8 cellular contexts compared by ENCODE assay signal in genomic region chr13:98576963-98577822, GRCh38. TPM values are rescaled to one million over a fixed set of nuclear protein-coding genes. Genes with fewer than 3 reads are reported as not detected.
A peak's percentile ranks its signal among the peaks of the same experiment; 100 is the strongest.
DNase-seq lines count a peak whose midpoint lies in the region; ATAC-seq and TF ChIP-seq lines count a peak whose summit lies in the region.

TSS of gene STK24 (minus strand) at chr13:98577107. CDS start at chr13:98576786, 321 bp downstream.

- H3K27ac ChIP-seq in neutrophil, result peak within 1 kb of the TSS; percentile 95
- peak within 1 kb of the TSS; percentile 94 for H3K27ac ChIP-seq in upper lobe of right lung

- H3K9me3 Mint-ChIP-seq in activated naive CD4-positive, alpha-beta T cell treated with anti-CD3 and anti-CD28 coated beads, Interleukin-2, amount 50 U/mL, for 24 hours, result no peaks in the 10 kb centered on the region

- peak within 1 kb of the TSS; percentile 74 to 94 for H3K4me3 ChIP-seq in neutrophil (ENCODE audit: low read depth in 1 of 2, low read length in 1 of 2)
- H3K4me3 ChIP-seq in upper lobe of right lung, result peak within 1 kb of the TSS; percentile 94

- intact Hi-C loops in upper lobe of right lung (cut with DNase I), result no loop called here

- peak within 1 kb of the TSS; percentile 85 for H3K27ac Mint-ChIP-seq in activated naive CD4-positive, alpha-beta T cell treated with anti-CD3 and anti-CD28 coated beads, Interleukin-2, amount 50 U/mL, for 24 hours

- no peaks in the 10 kb centered on the region for H3K36me3 Mint-ChIP-seq in activated naive CD4-positive, alpha-beta T cell treated with anti-CD3 and anti-CD28 coated beads, Interleukin-2, amount 50 U/mL, for 24 hours

- H3K27me3 ChIP-seq in neutrophil (no peaks in the 10 kb centered on the region), upper lobe of right lung (no peaks in the 10 kb centered on the region)

- H3K4me1 ChIP-seq in neutrophil (ENCODE audit: control insufficient read depth in 1 of 2, insufficient read depth in 1 of 2, low read depth in 1 of 2, low read length in 1 of 2) (peaks cover 35 to 64% of the 10 kb centered on the region in 2 experiments), upper lobe of right lung (peaks cover 35% of the 10 kb centered on the region)

- DNase-seq in DMS153 treated with DMSO at 0.1 percent for 48 hours (lab: John Stamatoyannopoulos, UW; ENCODE audit: unreplicated experiment) (peak; percentile 49), germinal center (ENCODE audit: low spot score) (peak; percentile 80), upper lobe of right lung (peak; percentile 87)

- H3K9me3 ChIP-seq in neutrophil (no peaks in the 10 kb centered on the region), upper lobe of right lung (no peaks in the 10 kb centered on the region)

- TF ChIP-seq CTCF in neutrophil (IDR thresholded peaks at IDR 0.05) (no peak), upper lobe of right lung (IDR thresholded peaks at IDR 0.05) (no peak)

- no peaks in the 10 kb centered on the region for H3K27me3 Mint-ChIP-seq in activated naive CD4-positive, alpha-beta T cell treated with anti-CD3 and anti-CD28 coated beads, Interleukin-2, amount 50 U/mL, for 24 hours

- peak within 1 kb of the TSS; percentile 95 for H3K4me3 Mint-ChIP-seq in activated naive CD4-positive, alpha-beta T cell treated with anti-CD3 and anti-CD28 coated beads, Interleukin-2, amount 50 U/mL, for 24 hours

- H3K36me3 ChIP-seq in neutrophil (no peaks in the 10 kb centered on the region), upper lobe of right lung (no peaks in the 10 kb centered on the region)

- peak; percentile 69 for TF ChIP-seq POLR2A in Raji (IDR thresholded peaks at IDR 0.05; ENCODE audit: insufficient read depth, low read depth, low read length)

- H3K4me1 Mint-ChIP-seq in activated naive CD4-positive, alpha-beta T cell treated with anti-CD3 and anti-CD28 coated beads, Interleukin-2, amount 50 U/mL, for 24 hours, result peaks cover 44% of the 10 kb centered on the region

- peak; percentile 67 for ATAC-seq in GM19452 (IDR thresholded peaks at IDR 0.05; ENCODE audit: unreplicated experiment)
- ATAC-seq in HG03558 (IDR thresholded peaks at IDR 0.05; ENCODE audit: extremely low read depth, unreplicated experiment), result peak; percentile 34
- peak; percentile 89 for ATAC-seq in upper lobe of right lung

RNA-seq across cellular contexts. Expression of gene STK24, which starts in this region (rescaled TPM):
- total RNA-seq in upper lobe of right lung, result 94.6 TPM

Comparison
In these comparisons a context has a peak if more than half of its experiments do, and no peak if none do; other contexts are left out.
1. Peak in every context shown above with its lines: DNase-seq, ATAC-seq, H3K4me3 ChIP-seq and H3K27ac ChIP-seq.
2. ATAC-seq: peak in every context shown above with its lines; median percentile 89 in upper lobe of right lung; 67 in GM19452; 34 in HG03558.